8 cellular contexts compared by ENCODE assay signal in the genomic region with DNA sequence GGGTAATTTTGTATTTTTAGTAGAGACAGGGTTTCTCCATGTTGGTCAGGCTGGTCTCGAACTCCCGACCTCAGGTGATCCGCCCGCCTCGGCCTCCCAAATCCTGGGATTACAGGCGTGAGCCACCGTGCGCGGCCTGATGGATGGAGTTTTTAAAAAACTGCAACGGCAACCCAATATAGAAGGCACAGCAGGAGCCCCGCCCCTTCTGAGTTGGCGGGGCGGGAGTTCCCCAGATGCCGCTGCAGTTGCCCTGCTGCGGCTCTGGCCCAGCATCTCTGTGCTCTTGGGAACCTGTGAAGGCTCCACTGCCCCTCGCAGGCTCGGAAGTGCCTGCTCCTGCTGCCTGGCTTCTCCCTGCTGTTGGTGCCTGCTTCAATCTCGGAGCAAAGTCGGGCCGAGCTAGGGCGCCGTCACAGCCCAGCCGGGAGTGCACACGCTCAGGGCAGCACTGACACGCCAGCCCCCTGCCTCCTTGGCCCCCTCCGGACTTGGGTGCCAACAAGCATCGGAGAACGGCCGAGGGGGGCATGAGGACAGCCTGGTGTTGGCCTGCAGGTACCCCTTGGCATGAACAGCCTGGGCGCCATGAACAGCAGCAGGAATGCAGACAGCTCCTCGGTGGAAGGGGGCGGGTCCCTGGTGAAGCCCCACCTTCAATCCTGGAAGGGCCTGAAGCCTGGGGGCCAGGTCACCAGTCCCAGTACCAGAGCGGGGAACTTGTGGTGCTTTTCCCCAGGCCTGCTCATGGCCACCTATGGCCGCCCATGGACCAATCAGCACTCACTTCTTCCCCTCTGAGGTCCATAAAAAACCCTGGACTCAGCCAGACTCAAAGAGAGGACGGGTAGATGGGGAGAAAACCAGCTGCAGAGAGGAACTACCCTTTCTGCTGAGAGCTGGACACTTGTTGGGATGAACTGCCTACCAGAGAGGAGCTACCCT.
DNase-seq lines count a peak whose midpoint lies in the region.

No MANE protein-coding gene starts in this region.

- H3K27ac ChIP-seq in iPS-20b (ENCODE audit: low read length), result peak overlapping the region; percentile 13

- no peaks in the 10 kb centered on the region for H3K9me3 ChIP-seq in iPS-20b (ENCODE audit: insufficient read depth, low read depth, low read length)

- DNase-seq in DMS 273 (lab: John Stamatoyannopoulos, UW; ENCODE audit: unreplicated experiment) (peak; percentile 20), DMS 273 treated with DMSO at 0.1 percent for 48 hours (lab: John Stamatoyannopoulos, UW) (no peak), T-helper 1 cell (peak in 4 of 5 donors; percentile 28 to 58 (median 36)), astrocyte of the hippocampus (ENCODE audit: low read depth, low spot score) (peak; percentile 66), hippocampal formation (lab: John Stamatoyannopoulos, UW) (no peak), NCI-H2107 (lab: John Stamatoyannopoulos, UW) (no peak)
- peak; percentile 34 to 45 for DNase-seq in stimulated activated CD4-positive, alpha-beta T cell treated with anti-CD3 and anti-CD28 coated beads, Interleukin-12 subunit alpha, Interleukin-12 subunit beta, amount 100 ng/mL, for 24 hours (ENCODE audit: low read depth in 2 of 2)

- peaks cover 6% of the 10 kb centered on the region; the same call in 1 of the 2 replicates for H3K4me1 ChIP-seq in iPS-20b (ENCODE audit: insufficient read depth, low read length)

- H3K36me3 ChIP-seq in iPS-20b (ENCODE audit: insufficient read depth, low read depth, low read length), result no peaks in the 10 kb centered on the region

- H3K27me3 ChIP-seq in iPS-20b (ENCODE audit: insufficient read depth, low read length), result peaks cover 15% of the 10 kb centered on the region

- H3K4me3 ChIP-seq in iPS-20b (ENCODE audit: low read length), result peak overlapping the region; percentile 81

- peak overlapping the region; percentile 56; the same call in 1 of the 2 replicates for H3K9ac ChIP-seq in iPS-20b (ENCODE audit: low read depth, low read length)

Comparison
In these comparisons a context has a peak if more than half of its experiments do, and no peak if none do; other contexts are left out.
1. DNase-seq: peak in DMS 273 (single experiment), T-helper 1 cell (4 of 5), astrocyte of the hippocampus (single experiment) and stimulated activated CD4-positive, alpha-beta T cell treated with anti-CD3 and anti-CD28 coated beads, Interleukin-12 subunit alpha, Interleukin-12 subunit beta, amount 100 ng/mL, for 24 hours (2 of 2); none in DMS 273 treated with DMSO at 0.1 percent for 48 hours (single experiment), hippocampal formation (0 of 2) and NCI-H2107 (single experiment).